Comparison of ENCODE assay signal across 8 cellular contexts in the genomic region with DNA sequence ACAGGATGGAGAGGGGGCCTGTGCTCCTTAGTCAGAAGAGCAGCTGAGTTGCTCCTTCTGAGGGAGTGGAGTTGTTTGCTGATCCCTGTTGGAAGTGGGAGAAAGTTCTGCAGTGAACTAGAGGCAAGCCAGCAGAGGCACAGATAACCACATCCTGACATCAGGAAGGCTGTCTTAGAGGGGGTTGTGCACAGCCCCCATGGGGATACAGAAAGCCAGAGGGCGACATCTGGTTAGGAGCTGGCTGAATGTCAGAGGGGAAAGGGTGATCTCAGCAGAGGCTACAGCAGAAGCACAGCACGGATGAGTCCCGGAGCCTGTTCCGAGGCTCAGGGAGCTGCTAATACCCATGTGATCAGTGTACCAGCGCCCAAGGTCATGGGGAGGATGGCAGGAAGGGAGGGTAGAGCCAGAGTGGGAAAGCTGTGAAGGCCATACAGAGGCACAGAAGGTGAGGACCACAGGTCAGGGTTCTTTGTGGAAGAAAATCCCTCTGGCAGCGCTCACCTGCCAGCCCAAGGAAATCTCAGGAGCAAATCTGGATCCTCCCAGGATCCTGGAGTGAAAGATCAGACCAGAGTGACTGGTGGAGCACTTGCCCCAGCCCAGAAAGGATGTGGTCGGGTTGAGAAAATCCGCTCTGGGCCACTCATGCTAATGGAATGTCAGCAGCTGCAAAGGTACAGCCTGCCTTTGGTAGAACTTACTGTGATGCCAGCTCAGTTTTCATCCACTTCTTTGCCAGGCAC.
A peak's percentile ranks its signal among the peaks of the same experiment; 100 is the strongest.
DNase-seq lines count a peak whose midpoint lies in the region; ATAC-seq and TF ChIP-seq lines count a peak whose summit lies in the region.

No MANE protein-coding gene starts in this region.

- peak overlapping the region; percentile 83 to 97 (median 93) for H3K27ac ChIP-seq in sigmoid colon

- H3K27ac Mint-ChIP-seq in T-helper 1 cell treated with Interleukin-12 subunit alpha and Interleukin-12 subunit beta and Interleukin-4 antibody, amounts not matched to agents 30 μg/mL and 1 μg/mL, for 36 hours, result peak overlapping the region; percentile 49

- no peak for TF ChIP-seq EP300 in sigmoid colon (IDR thresholded peaks at IDR 0.05)

- DNase-seq in T-helper 1 cell, result no peak
- peak; percentile 52 for DNase-seq in UCSD-AML1 (lab: John Stamatoyannopoulos, UW; ENCODE audit: unreplicated experiment)
- peak; percentile 73 for DNase-seq in Right ventricle myocardium superior
- peak; percentile 82 for DNase-seq in sigmoid colon
- DNase-seq in D341Med (ENCODE audit: low spot score), result no peak

- 78 to 80% methylated on average over 8 of the region's 8 CpGs for WGBS in sigmoid colon, 2 donors

- H3K9me3 ChIP-seq in sigmoid colon, result no peaks in the 10 kb centered on the region

- no peaks in the 10 kb centered on the region for H3K9me3 Mint-ChIP-seq in T-helper 1 cell treated with Interleukin-12 subunit alpha and Interleukin-12 subunit beta and Interleukin-4 antibody, amounts not matched to agents 30 μg/mL and 1 μg/mL, for 36 hours

- peaks cover 25% of the 10 kb centered on the region for H3K36me3 Mint-ChIP-seq in T-helper 1 cell treated with Interleukin-12 subunit alpha and Interleukin-12 subunit beta and Interleukin-4 antibody, amounts not matched to agents 30 μg/mL and 1 μg/mL, for 36 hours (ENCODE audit: low read depth)

- peaks cover 0 to 24% (median 11%) of the 10 kb centered on the region in 4 donors for H3K36me3 ChIP-seq in sigmoid colon

- H3K4me3 ChIP-seq in sigmoid colon, result no peak overlapping the region

- H3K4me1 Mint-ChIP-seq in T-helper 1 cell treated with Interleukin-12 subunit alpha and Interleukin-12 subunit beta and Interleukin-4 antibody, amounts not matched to agents 30 μg/mL and 1 μg/mL, for 36 hours (ENCODE audit: low read depth), result peaks cover 24% of the 10 kb centered on the region

- H3K27me3 ChIP-seq in sigmoid colon, result no peaks in the 10 kb centered on the region

- intact Hi-C loops in Right ventricle myocardium superior (cut with DNase I) (no loop called here), sigmoid colon (cut with DNase I) (no loop called here)

- ATAC-seq in Right ventricle myocardium superior (ENCODE audit: poor library complexity) (peak; percentile 73), HG03354 (IDR thresholded peaks at IDR 0.05; ENCODE audit: poor library complexity, severe bottlenecking, unreplicated experiment) (no peak), HG03280 (IDR thresholded peaks at IDR 0.05; ENCODE audit: unreplicated experiment) (no peak)

- no peak for TF ChIP-seq CTCF in sigmoid colon (IDR thresholded peaks at IDR 0.05)

- no peak overlapping the region for H3K4me3 Mint-ChIP-seq in T-helper 1 cell treated with Interleukin-12 subunit alpha and Interleukin-12 subunit beta and Interleukin-4 antibody, amounts not matched to agents 30 μg/mL and 1 μg/mL, for 36 hours

- no peak for TF ChIP-seq POLR2A in sigmoid colon (IDR thresholded peaks at IDR 0.05)

- H3K27me3 Mint-ChIP-seq in T-helper 1 cell treated with Interleukin-12 subunit alpha and Interleukin-12 subunit beta and Interleukin-4 antibody, amounts not matched to agents 30 μg/mL and 1 μg/mL, for 36 hours (ENCODE audit: low read depth), result no peaks in the 10 kb centered on the region

- peaks cover 0 to 60% (median 58%) of the 10 kb centered on the region in 4 donors for H3K4me1 ChIP-seq in sigmoid colon

Comparison
In these comparisons a context has a peak if more than half of its experiments do, and no peak if none do; other contexts are left out.
1. DNase-seq: peak in UCSD-AML1 (single experiment), Right ventricle myocardium superior (single experiment) and sigmoid colon (single experiment); none in T-helper 1 cell (0 of 5) and D341Med (single experiment).